Comparison of ENCODE assay signal across 7 cellular contexts in genomic region chr17:3048727-3049471, GRCh38. TPM values are rescaled to one million over a fixed set of nuclear protein-coding genes. Genes with fewer than 3 reads are reported as not detected.
A peak's percentile ranks its signal among the peaks of the same experiment; 100 is the strongest.
DNase-seq lines count a peak whose midpoint lies in the region; ATAC-seq, FAIRE-seq and TF ChIP-seq lines count a peak whose summit lies in the region.

No MANE protein-coding gene starts in this region.

- ATAC-seq in GM18502 (IDR thresholded peaks at IDR 0.05; ENCODE audit: poor library complexity, unreplicated experiment), result peak; percentile 96
- ATAC-seq in HG02981 (IDR thresholded peaks at IDR 0.05; ENCODE audit: unreplicated experiment), result peak; percentile 94
- peak; percentile 99 to 100 for ATAC-seq in gastrocnemius medialis

- H3K36me3 ChIP-seq in brain microvascular endothelial cell (replicated peaks) (no peaks in the 10 kb centered on the region), gastrocnemius medialis (no peaks in the 10 kb centered on the region)

- peak overlapping the region; percentile 23 for H3K27ac ChIP-seq in brain microvascular endothelial cell
- peak overlapping the region; percentile 50 to 71 (median 60) for H3K27ac ChIP-seq in gastrocnemius medialis

- TF ChIP-seq POLR2A in gastrocnemius medialis (IDR thresholded peaks at IDR 0.05), result no peak

- DNase-seq in NCI-H2029 treated with DMSO at 0.1 percent for 48 hours (lab: John Stamatoyannopoulos, UW), result peak; percentile 62
- DNase-seq in brain microvascular endothelial cell, result peak; percentile 96
- peak; percentile 90 for DNase-seq in gastrocnemius medialis

- TF ChIP-seq CTCF in brain microvascular endothelial cell (IDR thresholded peaks at IDR 0.05; ENCODE audit: low read depth, low read length, missing control alignments) (peak; percentile 83), gastrocnemius medialis (IDR thresholded peaks at IDR 0.05 in 4 of 5, conservative IDR thresholded peaks at IDR 0.05 in 1 of 5) (peak; percentile 46 to 73 (median 62))

- H3K4me3 ChIP-seq in brain microvascular endothelial cell (ENCODE audit: low read depth, low read length), result peak overlapping the region; percentile 80
- peak overlapping the region; percentile 49 for H3K4me3 ChIP-seq in iPS-11a (ENCODE audit: low read depth, low read length)
- H3K4me3 ChIP-seq in gastrocnemius medialis, result peak overlapping the region; percentile 67 to 93 (median 71)

- no peaks in the 10 kb centered on the region for H3K27me3 ChIP-seq in brain microvascular endothelial cell (replicated peaks)
- H3K27me3 ChIP-seq in gastrocnemius medialis, result no peaks in the 10 kb centered on the region

- in situ Hi-C loops in brain microvascular endothelial cell (cut with HindIII; ENCODE audit: low pct_ligation_motif_present, low sequenced_read_pairs) (no loop called here), gastrocnemius medialis (cut with MboI; ENCODE audit: low sequenced_read_pairs in 4 of 4) (no loop called here)

- no peaks in the 10 kb centered on the region for H3K9me3 ChIP-seq in gastrocnemius medialis

- peak; percentile 91 for FAIRE-seq in TTC549 (lab: Jason Lieb, UNC)

- peaks cover 0 to 3% of the 10 kb centered on the region in 2 donors for H3K4me1 ChIP-seq in gastrocnemius medialis

- intact Hi-C loops in gastrocnemius medialis (cut with DNase I; ENCODE audit: low total_unique reads), result no loop called here

RNA-seq across cellular contexts. Expression of gene OR1D5, which starts 14.5 kb away (rescaled TPM):
- not detected for total RNA-seq in gastrocnemius medialis

RNA-seq across cellular contexts. Expression of gene OR1D2, which starts 55.3 kb away (rescaled TPM):
- total RNA-seq in gastrocnemius medialis, result not detected

Comparison
In these comparisons a context has a peak if more than half of its experiments do, and no peak if none do; other contexts are left out.
1. Peak in every context shown above with its lines: DNase-seq, ATAC-seq, H3K4me3 ChIP-seq and H3K27ac ChIP-seq.